1 cellular context compared by ENCODE assay signal in genomic region chr14:79483472-79483871, GRCh38.
TF ChIP-seq lines count a peak whose summit lies in the region.

No MANE protein-coding gene starts in this region.

TF ChIP-seq in H1, 55 proteins besides CTCF, POLR2A, EP300 and RAD21 (continued from another document):
- TF ChIP-seq CHD7 (IDR thresholded peaks at IDR 0.05; ENCODE audit: insufficient replicate concordance, low read length), result no peak
- no peak for TF ChIP-seq TCF12 (IDR thresholded peaks at IDR 0.05; ENCODE audit: low read depth, low read length)
- no peak for TF ChIP-seq USF2 (IDR thresholded peaks at IDR 0.05; ENCODE audit: low read length)
- no peak for TF ChIP-seq MAX (IDR thresholded peaks at IDR 0.05)
- TF ChIP-seq RNF2 (IDR thresholded peaks at IDR 0.05; ENCODE audit: borderline replicate concordance, low read depth, low read length, missing control alignments, poor library complexity, severe bottlenecking), result no peak
- TF ChIP-seq RFX5 (IDR thresholded peaks at IDR 0.05; ENCODE audit: borderline replicate concordance, low read depth, low read length), result no peak
- no peak for TF ChIP-seq ATF3 (IDR thresholded peaks at IDR 0.05; ENCODE audit: insufficient read depth, low read depth, low read length)
- TF ChIP-seq PHF8 (conservative IDR thresholded peaks at IDR 0.05; ENCODE audit: low read depth, low read length), result no peak
- no peak for TF ChIP-seq SIX5 (IDR thresholded peaks at IDR 0.05; ENCODE audit: low read depth, low read length)
- no peak for TF ChIP-seq RBBP5 (IDR thresholded peaks at IDR 0.05; ENCODE audit: borderline replicate concordance, low read depth, low read length)
TF ChIP-seq in H1: peak in this region for 0.
